1 cellular context compared by ENCODE assay signal in the genomic region with DNA sequence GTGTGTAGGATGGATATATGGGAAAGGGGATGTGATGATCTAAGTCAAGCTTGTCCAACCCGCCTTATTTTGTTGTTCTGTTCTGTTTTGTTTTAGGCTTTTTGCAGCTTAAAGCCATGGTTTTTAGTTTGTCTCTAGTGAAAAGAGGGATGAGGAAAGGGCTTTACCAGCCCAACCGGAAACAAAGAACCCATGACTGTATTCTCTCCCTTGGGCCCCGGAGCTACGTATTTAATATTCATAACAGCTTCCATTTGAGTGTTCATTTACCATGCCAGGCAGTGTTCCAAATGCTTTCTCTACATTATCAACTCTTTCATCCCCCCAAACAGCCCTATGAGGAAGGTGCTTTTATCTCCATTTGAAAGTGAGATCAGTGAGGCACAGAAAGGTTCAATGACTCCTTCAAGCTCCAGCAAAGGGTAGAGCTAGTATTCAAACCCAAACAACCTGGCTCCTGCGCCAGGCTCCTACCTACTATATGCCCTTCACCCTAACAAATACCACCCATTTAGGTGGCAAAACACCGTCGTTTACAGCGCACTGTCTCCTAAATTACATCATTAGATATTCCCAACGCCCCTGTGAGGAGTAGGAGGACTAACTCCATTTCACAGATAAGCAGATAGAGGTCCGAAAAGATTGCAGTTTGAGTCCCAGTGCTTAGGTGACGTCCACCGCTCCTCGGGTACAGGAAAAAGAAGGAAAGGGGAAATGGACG.
TF ChIP-seq lines count a peak whose summit lies in the region.

No MANE protein-coding gene starts in this region.

TF ChIP-seq in H1, 55 proteins besides CTCF, POLR2A, EP300 and RAD21:
- TF ChIP-seq ZNF274 (IDR thresholded peaks at IDR 0.05; ENCODE audit: borderline replicate concordance, extremely low read depth, low read length) (no peak), SP1 (IDR thresholded peaks at IDR 0.05; ENCODE audit: low read depth, low read length) (no peak), CTBP2 (IDR thresholded peaks at IDR 0.05; ENCODE audit: borderline replicate concordance, insufficient read depth, insufficient read length, low read length) (no peak), RXRA (IDR thresholded peaks at IDR 0.05; ENCODE audit: insufficient read depth, low read depth, low read length) (no peak), SAP30 (IDR thresholded peaks at IDR 0.05; ENCODE audit: insufficient read depth, insufficient replicate concordance, low read length) (no peak), NRF1 (IDR thresholded peaks at IDR 0.05; ENCODE audit: low read depth, low read length) (no peak), NANOG (IDR thresholded peaks at IDR 0.05; ENCODE audit: insufficient read depth, low read depth, low read length, poor library complexity, severe bottlenecking) (no peak), SP2 (IDR thresholded peaks at IDR 0.05; ENCODE audit: low read length) (no peak), HDAC6 (IDR thresholded peaks at IDR 0.05; ENCODE audit: low read depth, low read length) (no peak), TBP (IDR thresholded peaks at IDR 0.05; ENCODE audit: low read depth, low read length) (no peak), KDM1A (IDR thresholded peaks at IDR 0.05; ENCODE audit: borderline replicate concordance, low read length) (no peak), CHD1 (IDR thresholded peaks at IDR 0.05; ENCODE audit: low read depth, low read length) (no peak), TAF1 (IDR thresholded peaks at IDR 0.05; ENCODE audit: low read depth, low read length) (no peak)
- TF ChIP-seq, protein P1, sequence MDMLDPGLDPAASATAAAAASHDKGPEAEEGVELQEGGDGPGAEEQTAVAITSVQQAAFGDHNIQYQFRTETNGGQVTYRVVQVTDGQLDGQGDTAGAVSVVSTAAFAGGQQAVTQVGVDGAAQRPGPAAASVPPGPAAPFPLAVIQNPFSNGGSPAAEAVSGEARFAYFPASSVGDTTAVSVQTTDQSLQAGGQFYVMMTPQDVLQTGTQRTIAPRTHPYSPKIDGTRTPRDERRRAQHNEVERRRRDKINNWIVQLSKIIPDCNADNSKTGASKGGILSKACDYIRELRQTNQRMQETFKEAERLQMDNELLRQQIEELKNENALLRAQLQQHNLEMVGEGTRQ (IDR thresholded peaks at IDR 0.05; ENCODE audit: low read length), result no peak
